ENCODE assay signal across 8 cellular contexts in genomic region chr19:3035542-3036118, GRCh38. TPM values are rescaled to one million over a fixed set of nuclear protein-coding genes. Genes with fewer than 3 reads are reported as not detected.
DNase-seq lines count a peak whose midpoint lies in the region; ATAC-seq and TF ChIP-seq lines count a peak whose summit lies in the region.

No MANE protein-coding gene starts in this region.

- CTCF ChIA-PET in naive thymus-derived CD4-positive, alpha-beta T cell (lab: Charles Lee) = interaction anchor here (0.6 to 2.7 kb wide), 9 partner anchors 8 to 95 kb away, joined by 3 to 18 read pairs (median 5); partner anchors contain the start of gene TLE5

- H3K4me1 Mint-ChIP-seq in activated T-helper 2 cell treated with anti-CD3 and anti-CD28 coated beads, Interferon-gamma antibody, Interleukin-2, Interleukin-4, amounts not matched to agents 10 μg/mL and 5 μg/mL and 100 μg/mL, durations not matched to agents 14 hours and 24 hours and 36 hours (ENCODE audit: low read depth) = peaks cover 15% of the 10 kb centered on the region
- H3K4me1 Mint-ChIP-seq in naive thymus-derived CD4-positive, alpha-beta T cell = peaks cover 21 to 44% (median 31%) of the 10 kb centered on the region in 7 donors
- peaks cover 29% of the 10 kb centered on the region for H3K4me1 Mint-ChIP-seq in stimulated activated memory B cell treated with anti-CD40 and anti-IgM and Interleukin-4, amounts not matched to agents 10 μg/mL and 1 μg/mL and 100 μg/mL, for 72 hours

- peak overlapping the region; percentile 95 for H3K27ac Mint-ChIP-seq in activated T-helper 2 cell treated with anti-CD3 and anti-CD28 coated beads, Interferon-gamma antibody, Interleukin-2, Interleukin-4, amounts not matched to agents 10 μg/mL and 5 μg/mL and 100 μg/mL, durations not matched to agents 14 hours and 24 hours and 36 hours
- peak overlapping the region; percentile 92 to 99 (median 98) for H3K27ac Mint-ChIP-seq in naive thymus-derived CD4-positive, alpha-beta T cell
- H3K27ac Mint-ChIP-seq in stimulated activated memory B cell treated with anti-CD40 and anti-IgM and Interleukin-4, amounts not matched to agents 10 μg/mL and 1 μg/mL and 100 μg/mL, for 72 hours = peak overlapping the region; percentile 91

- intact Hi-C loops in activated T-helper 2 cell treated with anti-CD3 and anti-CD28 coated beads, Interferon-gamma antibody, Interleukin-2, Interleukin-4, amounts not matched to agents 10 μg/mL and 5 μg/mL and 100 μg/mL, durations not matched to agents 14 hours and 24 hours and 36 hours (cut with micrococcal nuclease) = loop anchor here (1.0 kb wide), 2 partner anchors 26 to 58 kb away; partner anchors contain the start of gene TLE6
- intact Hi-C loops in naive thymus-derived CD4-positive, alpha-beta T cell (cut with micrococcal nuclease) = loop anchor here (1.0 to 5.0 kb wide), 13 partner anchors 7 to 952 kb away; partner anchors contain the start of genes NCLN (in 2 of the 2), TLE6 (in 2 of the 2), EEF2 (in 1 of the 2) and FZR1 (in 1 of the 2)

- DNase-seq in GOT3 (lab: John Stamatoyannopoulos, UW) (peak; percentile 83), LNCaP clone FGC (ENCODE audit: low read depth) (peak; percentile 98), RPMI8226 (peak; percentile 99), fibroblast of mammary gland (ENCODE audit: low read depth) (peak; percentile 99)
- DNase-seq in activated T-helper 2 cell treated with anti-CD3 and anti-CD28 coated beads, Interferon-gamma antibody, Interleukin-2, Interleukin-4, amounts not matched to agents 10 μg/mL and 5 μg/mL and 100 μg/mL, durations not matched to agents 14 hours and 24 hours and 36 hours (ENCODE audit: low spot score) = peak; percentile 94
- DNase-seq in naive thymus-derived CD4-positive, alpha-beta T cell = peak; percentile 77 to 97 (median 95)

- peak overlapping the region; percentile 91 for H3K4me3 Mint-ChIP-seq in activated T-helper 2 cell treated with anti-CD3 and anti-CD28 coated beads, Interferon-gamma antibody, Interleukin-2, Interleukin-4, amounts not matched to agents 10 μg/mL and 5 μg/mL and 100 μg/mL, durations not matched to agents 14 hours and 24 hours and 36 hours (ENCODE audit: low read depth)
- peak overlapping the region; percentile 88 to 97 (median 94) for H3K4me3 Mint-ChIP-seq in naive thymus-derived CD4-positive, alpha-beta T cell
- peak overlapping the region; percentile 89 for H3K4me3 Mint-ChIP-seq in stimulated activated memory B cell treated with anti-CD40 and anti-IgM and Interleukin-4, amounts not matched to agents 10 μg/mL and 1 μg/mL and 100 μg/mL, for 72 hours

- H4K20me1 ChIP-seq in DOHH2 (ENCODE audit: control insufficient read depth, insufficient read depth, low read depth, low read length) = no peaks in the 10 kb centered on the region

- H3K79me2 ChIP-seq in DOHH2 (ENCODE audit: control insufficient read depth, low read length) = no peaks in the 10 kb centered on the region

- no peaks in the 10 kb centered on the region for H3K9me3 ChIP-seq in DOHH2 (ENCODE audit: control insufficient read depth, insufficient read depth, low read length)
- no peaks in the 10 kb centered on the region for H3K9me3 ChIP-seq in naive thymus-derived CD4-positive, alpha-beta T cell (ENCODE audit: control insufficient read depth in 2 of 3, low read length in 3 of 3)

- H3K4me3 ChIP-seq in DOHH2 (ENCODE audit: low read length) = peak overlapping the region; percentile 77
- H3K4me3 ChIP-seq in LNCaP clone FGC (ENCODE audit: low read depth, low read length) = peak overlapping the region; percentile 74
- H3K4me3 ChIP-seq in fibroblast of mammary gland (ENCODE audit: control insufficient read depth, low read depth, low read length) = peak overlapping the region; percentile 64
- H3K4me3 ChIP-seq in naive thymus-derived CD4-positive, alpha-beta T cell (ENCODE audit: low read length) = peak overlapping the region; percentile 95

- no peaks in the 10 kb centered on the region for H3K9me3 Mint-ChIP-seq in activated T-helper 2 cell treated with anti-CD3 and anti-CD28 coated beads, Interferon-gamma antibody, Interleukin-2, Interleukin-4, amounts not matched to agents 10 μg/mL and 5 μg/mL and 100 μg/mL, durations not matched to agents 14 hours and 24 hours and 36 hours
- peaks cover 0 to 5% (median 0%) of the 10 kb centered on the region in 11 donors for H3K9me3 Mint-ChIP-seq in naive thymus-derived CD4-positive, alpha-beta T cell
- no peaks in the 10 kb centered on the region for H3K9me3 Mint-ChIP-seq in stimulated activated memory B cell treated with anti-CD40 and anti-IgM and Interleukin-4, amounts not matched to agents 10 μg/mL and 1 μg/mL and 100 μg/mL, for 72 hours

- TF ChIP-seq CTCF in DOHH2 (IDR thresholded peaks at IDR 0.05; ENCODE audit: low read depth, low read length, poor library complexity, severe bottlenecking) (no peak), LNCaP clone FGC (IDR thresholded peaks at IDR 0.05; ENCODE audit: control insufficient read depth, extremely low read depth, insufficient read depth) (no peak), fibroblast of mammary gland (conservative IDR thresholded peaks at IDR 0.05; ENCODE audit: control insufficient read depth, insufficient read depth, low read depth, low read length) (no peak)

- H3K9me2 ChIP-seq in DOHH2 (replicated peaks; ENCODE audit: control insufficient read depth, low read length) = no peaks in the 10 kb centered on the region

- peaks cover 29% of the 10 kb centered on the region for H3K27me3 ChIP-seq in DOHH2 (ENCODE audit: control insufficient read depth, low read length)
- no peaks in the 10 kb centered on the region for H3K27me3 ChIP-seq in naive thymus-derived CD4-positive, alpha-beta T cell (ENCODE audit: control insufficient read depth in 2 of 2, insufficient read depth in 2 of 2, low read length in 2 of 2)

- ATAC-seq in naive thymus-derived CD4-positive, alpha-beta T cell = peak; percentile 95
- peak; percentile 96 for ATAC-seq in stimulated activated memory B cell treated with anti-CD40 and anti-IgM and Interleukin-4, amounts not matched to agents 10 μg/mL and 1 μg/mL and 100 μg/mL, for 72 hours

- H3F3A ChIP-seq in DOHH2 (ENCODE audit: control insufficient read depth, insufficient read depth) = peaks cover 10% of the 10 kb centered on the region

- H3K27me3 Mint-ChIP-seq in activated T-helper 2 cell treated with anti-CD3 and anti-CD28 coated beads, Interferon-gamma antibody, Interleukin-2, Interleukin-4, amounts not matched to agents 10 μg/mL and 5 μg/mL and 100 μg/mL, durations not matched to agents 14 hours and 24 hours and 36 hours (ENCODE audit: low read depth) = peaks cover 28% of the 10 kb centered on the region
- peaks cover 0 to 41% (median 0%) of the 10 kb centered on the region in 5 donors for H3K27me3 Mint-ChIP-seq in naive thymus-derived CD4-positive, alpha-beta T cell
- peaks cover 41% of the 10 kb centered on the region for H3K27me3 Mint-ChIP-seq in stimulated activated memory B cell treated with anti-CD40 and anti-IgM and Interleukin-4, amounts not matched to agents 10 μg/mL and 1 μg/mL and 100 μg/mL, for 72 hours

- H3K27ac ChIP-seq in DOHH2 (ENCODE audit: low read depth, low read length) = peak overlapping the region; percentile 50
- H3K27ac ChIP-seq in naive thymus-derived CD4-positive, alpha-beta T cell (ENCODE audit: low read depth, low read length) = peak overlapping the region; percentile 76

- no peaks in the 10 kb centered on the region for H3K36me3 ChIP-seq in DOHH2 (ENCODE audit: control insufficient read depth, low read length)
- no peaks in the 10 kb centered on the region for H3K36me3 ChIP-seq in naive thymus-derived CD4-positive, alpha-beta T cell (ENCODE audit: control insufficient read depth in 2 of 3, insufficient read depth in 3 of 3, low read length in 3 of 3)

- H3K4me2 ChIP-seq in DOHH2 (ENCODE audit: low read length) = peak overlapping the region; percentile 96

- H3K4me1 ChIP-seq in DOHH2 (ENCODE audit: control insufficient read depth, low read length) = peaks cover 24% of the 10 kb centered on the region
- peaks cover 11 to 16% of the 10 kb centered on the region in 2 donors for H3K4me1 ChIP-seq in naive thymus-derived CD4-positive, alpha-beta T cell (ENCODE audit: control insufficient read depth in 2 of 2, insufficient read depth in 2 of 2, low read length in 2 of 2)

- POLR2A ChIA-PET in naive thymus-derived CD4-positive, alpha-beta T cell (lab: Charles Lee) = interaction anchor here (0.5 to 9.9 kb wide), 20 partner anchors 8 to 1594 kb away, joined by 3 to 359 read pairs (median 5); partner anchors contain the start of genes TLE5 and TLE6

- no peaks in the 10 kb centered on the region for H3K36me3 Mint-ChIP-seq in activated T-helper 2 cell treated with anti-CD3 and anti-CD28 coated beads, Interferon-gamma antibody, Interleukin-2, Interleukin-4, amounts not matched to agents 10 μg/mL and 5 μg/mL and 100 μg/mL, durations not matched to agents 14 hours and 24 hours and 36 hours (ENCODE audit: low read depth)
- no peaks in the 10 kb centered on the region for H3K36me3 Mint-ChIP-seq in naive thymus-derived CD4-positive, alpha-beta T cell
- no peaks in the 10 kb centered on the region for H3K36me3 Mint-ChIP-seq in stimulated activated memory B cell treated with anti-CD40 and anti-IgM and Interleukin-4, amounts not matched to agents 10 μg/mL and 1 μg/mL and 100 μg/mL, for 72 hours

RNA-seq across cellular contexts. Expression of gene TLE2, which starts 6.5 kb away (rescaled TPM):
- 2.2 and 2.4 TPM in 2 replicates for total RNA-seq in activated T-helper 2 cell treated with anti-CD3 and anti-CD28 coated beads, Interferon-gamma antibody, Interleukin-2, Interleukin-4, amounts not matched to agents 10 μg/mL and 5 μg/mL and 100 μg/mL, durations not matched to agents 14 hours and 24 hours and 36 hours
- 10 to 100 TPM in 4 of 5 experiments, 1 to 10 TPM in 1; 1.1 to 33.6 (median 19.9) TPM for total RNA-seq in naive thymus-derived CD4-positive, alpha-beta T cell
- polyA plus RNA-seq in naive thymus-derived CD4-positive, alpha-beta T cell = 10 to 100 TPM; 10.8 to 13.1 TPM

RNA-seq across cellular contexts. Expression of gene TLE5, which starts 26.7 kb away (rescaled TPM):
- 428 and 432 TPM in 2 replicates for total RNA-seq in activated T-helper 2 cell treated with anti-CD3 and anti-CD28 coated beads, Interferon-gamma antibody, Interleukin-2, Interleukin-4, amounts not matched to agents 10 μg/mL and 5 μg/mL and 100 μg/mL, durations not matched to agents 14 hours and 24 hours and 36 hours
- 1,000 to 10,000 TPM in 2 of 5 experiments, 100 to 1,000 TPM in 3; 658 to 1,102 (median 755) TPM for total RNA-seq in naive thymus-derived CD4-positive, alpha-beta T cell
- 100 to 1,000 TPM; 643 to 982 TPM for polyA plus RNA-seq in naive thymus-derived CD4-positive, alpha-beta T cell

RNA-seq across cellular contexts. Expression of gene TLE6, which starts 58.3 kb away (rescaled TPM):
- 1.4 and 1.5 TPM in 2 replicates for total RNA-seq in activated T-helper 2 cell treated with anti-CD3 and anti-CD28 coated beads, Interferon-gamma antibody, Interleukin-2, Interleukin-4, amounts not matched to agents 10 μg/mL and 5 μg/mL and 100 μg/mL, durations not matched to agents 14 hours and 24 hours and 36 hours
- total RNA-seq in naive thymus-derived CD4-positive, alpha-beta T cell = under 1 TPM in 2 of 5 experiments, not detected in 3; 0.60 to 0.64 TPM
- polyA plus RNA-seq in naive thymus-derived CD4-positive, alpha-beta T cell = under 1 TPM in 1 of 2 donors, not detected in 1; 0.52 TPM

RNA-seq across cellular contexts. Expression of gene GNA11, which starts 58.5 kb away (rescaled TPM):
- total RNA-seq in activated T-helper 2 cell treated with anti-CD3 and anti-CD28 coated beads, Interferon-gamma antibody, Interleukin-2, Interleukin-4, amounts not matched to agents 10 μg/mL and 5 μg/mL and 100 μg/mL, durations not matched to agents 14 hours and 24 hours and 36 hours = 5.6 and 7.1 TPM in 2 replicates
- total RNA-seq in naive thymus-derived CD4-positive, alpha-beta T cell = 10 to 100 TPM in 1 of 5 experiments, 1 to 10 TPM in 4; 1.2 to 11.2 (median 7.2) TPM
- polyA plus RNA-seq in naive thymus-derived CD4-positive, alpha-beta T cell = 1 to 10 TPM in 1 of 2 donors, under 1 TPM in 1; 0.92 to 1.3 TPM

Comparison
In these comparisons a context has a peak if more than half of its experiments do, and no peak if none do; other contexts are left out.
1. Peak in every context shown above with its lines: DNase-seq, ATAC-seq, H3K4me3 ChIP-seq and H3K27ac ChIP-seq.